In the genomic region with DNA sequence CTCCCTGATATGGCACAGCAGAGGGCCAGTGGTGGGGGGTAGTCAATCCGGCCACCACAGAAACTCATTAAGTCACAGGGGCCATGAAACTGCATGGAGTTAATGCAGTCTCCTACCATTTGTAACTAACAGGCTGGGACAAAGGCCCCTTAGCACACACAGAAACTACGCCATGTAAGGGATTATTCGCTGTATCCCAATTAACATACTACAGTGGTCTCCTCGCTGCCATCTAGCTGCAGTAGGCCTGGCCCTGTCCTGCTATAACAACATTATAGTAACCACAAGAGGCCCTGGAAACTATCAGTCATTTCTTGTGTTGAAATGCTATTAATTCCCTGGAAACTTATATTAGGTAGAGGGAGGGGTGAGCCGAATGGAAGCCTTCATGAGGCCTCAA, we compare ENCODE assay signal across 1 cellular context.
TF ChIP-seq lines count a peak whose summit lies in the region.

No MANE protein-coding gene starts in this region.

TF ChIP-seq in SK-N-SH, 30 proteins besides CTCF, POLR2A, EP300 and RAD21:
- TF ChIP-seq MEF2A (IDR thresholded peaks at IDR 0.05; ENCODE audit: borderline replicate concordance, low read depth) = no peak
